Comparison of ENCODE assay signal across 8 cellular contexts in genomic region chr2:12507295-12507694, GRCh38.
DNase-seq lines count a peak whose midpoint lies in the region; ATAC-seq and TF ChIP-seq lines count a peak whose summit lies in the region.

No MANE protein-coding gene starts in this region.

- no peak overlapping the region for H3K4me3 ChIP-seq in effector memory CD4-positive, alpha-beta T cell (ENCODE audit: insufficient read depth, low read depth, low read length, poor library complexity, severe bottlenecking)
- H3K4me3 ChIP-seq in HAP-1 = no peak overlapping the region

- H3K4me1 ChIP-seq in effector memory CD4-positive, alpha-beta T cell (ENCODE audit: control insufficient read depth, insufficient read depth, low read length, poor library complexity, severe bottlenecking) = peaks cover 54% of the 10 kb centered on the region
- no peaks in the 10 kb centered on the region for H3K4me1 ChIP-seq in HAP-1

- no peaks in the 10 kb centered on the region for H3K9me3 ChIP-seq in effector memory CD4-positive, alpha-beta T cell (ENCODE audit: control insufficient read depth, low read length)
- H3K9me3 ChIP-seq in HAP-1 = no peaks in the 10 kb centered on the region

- in situ Hi-C loops in HAP-1 (cut with MboI; ENCODE audit: low sequenced_read_pairs) = no loop called here

- H3K27ac ChIP-seq in effector memory CD4-positive, alpha-beta T cell (ENCODE audit: insufficient read depth, low read length, poor library complexity, severe bottlenecking) = no peak overlapping the region

- peak; percentile 80 for DNase-seq in AG09319 (ENCODE audit: extremely low read depth, low read depth)
- DNase-seq in activated CD4-positive, CD25-positive, alpha-beta regulatory T cell treated with anti-CD3 and anti-CD28 coated beads, Interleukin-2, amount 50 U/mL, for 16 hours (ENCODE audit: low read depth, low spot score) = peak; percentile 48
- peak in 2 of 3 donors; percentile 14 to 28 for DNase-seq in effector memory CD4-positive, alpha-beta T cell
- peak; percentile 66 to 81 for DNase-seq in stimulated activated CD8-positive, alpha-beta memory T cell treated with anti-CD3 and anti-CD28 coated beads, Interleukin-7, amount 100 ng/mL, for 48 hours (ENCODE audit: extremely low read depth in 1 of 2, low read depth in 1 of 2)
- DNase-seq in 8988T = no peak
- no peak for DNase-seq in HAP-1 (ENCODE audit: low spot score in 2 of 2)

- no peaks in the 10 kb centered on the region for H3K27me3 ChIP-seq in effector memory CD4-positive, alpha-beta T cell (replicated peaks; ENCODE audit: control insufficient read depth, insufficient read depth, low read length, poor library complexity, severe bottlenecking)
- H3K27me3 ChIP-seq in HAP-1 (ENCODE audit: low read depth) = no peaks in the 10 kb centered on the region

- TF ChIP-seq CTCF in AG09319 (IDR thresholded peaks at IDR 0.05; ENCODE audit: low read depth, low read length) = no peak

- peak; percentile 62 for ATAC-seq in GM21360 (IDR thresholded peaks at IDR 0.05; ENCODE audit: unreplicated experiment)
- ATAC-seq in HG03558 (IDR thresholded peaks at IDR 0.05; ENCODE audit: extremely low read depth, unreplicated experiment) = peak; percentile 61

- H3K36me3 ChIP-seq in effector memory CD4-positive, alpha-beta T cell (ENCODE audit: control insufficient read depth, insufficient read depth, low read length) = no peaks in the 10 kb centered on the region
- H3K36me3 ChIP-seq in HAP-1 (replicated peaks) = no peaks in the 10 kb centered on the region

Comparison
In these comparisons a context has a peak if more than half of its experiments do, and no peak if none do; other contexts are left out.
1. DNase-seq: peak in AG09319 (single experiment), activated CD4-positive, CD25-positive, alpha-beta regulatory T cell treated with anti-CD3 and anti-CD28 coated beads, Interleukin-2, amount 50 U/mL, for 16 hours (single experiment), effector memory CD4-positive, alpha-beta T cell (2 of 3) and stimulated activated CD8-positive, alpha-beta memory T cell treated with anti-CD3 and anti-CD28 coated beads, Interleukin-7, amount 100 ng/mL, for 48 hours (2 of 2); none in 8988T (single experiment) and HAP-1 (0 of 2).